In the genomic region with DNA sequence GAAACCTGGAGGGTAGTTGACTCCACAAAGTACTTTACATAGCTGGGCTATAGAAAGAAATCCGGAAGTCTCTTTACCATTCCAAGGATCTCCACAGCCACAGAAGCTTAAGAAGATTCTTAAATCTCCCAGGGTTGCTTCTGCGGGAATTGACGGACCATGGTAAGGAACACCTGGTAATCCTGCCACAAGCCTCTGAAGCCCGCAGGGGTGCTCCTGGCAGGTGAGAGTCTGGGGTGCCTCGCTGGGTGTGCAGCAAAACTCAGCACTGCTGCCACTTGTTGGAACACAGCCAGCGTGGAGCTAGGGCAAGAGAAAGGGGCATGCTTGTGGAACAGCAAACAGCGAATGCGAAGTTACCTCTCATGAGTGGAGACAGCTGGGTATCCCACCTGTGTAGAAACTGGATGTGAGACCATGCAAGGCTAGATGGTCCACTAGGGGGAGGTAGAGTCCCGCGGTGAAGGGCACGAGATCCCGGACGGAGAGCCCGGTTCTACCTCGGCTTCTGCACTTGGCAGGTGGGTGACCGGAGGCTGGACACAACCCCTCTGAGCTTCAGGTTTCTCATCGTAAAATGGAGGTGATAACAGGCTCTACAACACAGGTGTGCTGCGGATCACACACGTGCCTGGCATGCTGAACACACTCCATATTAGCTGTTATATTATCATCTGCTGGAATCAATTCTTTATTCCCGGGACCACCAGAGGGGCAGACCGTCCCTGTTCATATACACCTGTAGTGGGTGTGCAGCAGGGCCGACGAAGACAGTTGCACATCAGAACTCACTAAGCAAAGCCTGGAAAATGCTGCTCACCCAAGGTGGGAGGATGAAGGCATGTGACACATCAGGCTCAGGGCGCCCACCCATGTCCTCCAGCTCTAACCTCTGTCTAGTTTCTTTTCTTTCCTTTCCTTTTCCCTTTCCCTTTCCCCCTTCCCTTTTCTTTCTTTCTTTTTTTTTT, we compare ENCODE assay signal across 8 cellular contexts. TPM values are rescaled to one million over a fixed set of nuclear protein-coding genes. Genes with fewer than 3 reads are reported as not detected.
A peak's percentile ranks its signal among the peaks of the same experiment; 100 is the strongest.
DNase-seq lines count a peak whose midpoint lies in the region; ATAC-seq lines count a peak whose summit lies in the region.

No MANE protein-coding gene starts in this region.

- in situ Hi-C loops in HAP-1 (cut with MboI; ENCODE audit: low sequenced_read_pairs): loop anchor here (5.0 kb wide), 2 partner anchors 91 to 261 kb away; no protein-coding TSS in a partner anchor

- H3K36me3 Mint-ChIP-seq in activated naive CD8-positive, alpha-beta T cell treated with anti-CD3 and anti-CD28 coated beads, Interleukin-2, amount 50 U/mL, for 24 hours (ENCODE audit: low read depth): peaks cover 7% of the 10 kb centered on the region

- no peaks in the 10 kb centered on the region for H3K9me3 ChIP-seq in HAP-1

- peaks cover 2% of the 10 kb centered on the region; the same call in 1 of the 2 replicates for H3K27me3 ChIP-seq in HAP-1 (ENCODE audit: low read depth)

- H3K4me1 Mint-ChIP-seq in activated naive CD8-positive, alpha-beta T cell treated with anti-CD3 and anti-CD28 coated beads, Interleukin-2, amount 50 U/mL, for 24 hours: peaks cover 46% of the 10 kb centered on the region

- no peaks in the 10 kb centered on the region for H3K36me3 ChIP-seq in HAP-1 (replicated peaks)

- H3K4me3 ChIP-seq in HAP-1: no peak overlapping the region

- DNase-seq in GM03348 (ENCODE audit: low spot score) (peak; percentile 88), HAP-1 (ENCODE audit: low spot score in 2 of 2) (peak; percentile 42 to 91), MV-4-11 (lab: John Stamatoyannopoulos, UW) (peak; percentile 18), T follicular helper cell (ENCODE audit: low read depth) (peak; percentile 67), left ventricle myocardium superior (peak; percentile 72), sciatic nerve (ENCODE audit: low spot score) (peak; percentile 82), NCI-H446 treated with DMSO at 0.1 percent for 48 hours (lab: John Stamatoyannopoulos, UW) (no peak)
- peak; percentile 81 for DNase-seq in activated naive CD8-positive, alpha-beta T cell treated with anti-CD3 and anti-CD28 coated beads, Interleukin-2, amount 50 U/mL, for 24 hours

- ATAC-seq in activated naive CD8-positive, alpha-beta T cell treated with anti-CD3 and anti-CD28 coated beads, Interleukin-2, amount 50 U/mL, for 24 hours: peak; percentile 98
- ATAC-seq in left ventricle myocardium superior: peak; percentile 94
- peak; percentile 84 for ATAC-seq in sciatic nerve

- peak overlapping the region; percentile 83 for H3K27ac Mint-ChIP-seq in activated naive CD8-positive, alpha-beta T cell treated with anti-CD3 and anti-CD28 coated beads, Interleukin-2, amount 50 U/mL, for 24 hours

- peak overlapping the region; percentile 66 for H3K4me3 Mint-ChIP-seq in activated naive CD8-positive, alpha-beta T cell treated with anti-CD3 and anti-CD28 coated beads, Interleukin-2, amount 50 U/mL, for 24 hours

- peaks cover 4% of the 10 kb centered on the region for H3K9me3 Mint-ChIP-seq in activated naive CD8-positive, alpha-beta T cell treated with anti-CD3 and anti-CD28 coated beads, Interleukin-2, amount 50 U/mL, for 24 hours

- no peaks in the 10 kb centered on the region for H3K27me3 Mint-ChIP-seq in activated naive CD8-positive, alpha-beta T cell treated with anti-CD3 and anti-CD28 coated beads, Interleukin-2, amount 50 U/mL, for 24 hours

- intact Hi-C loops in left ventricle myocardium superior (cut with micrococcal nuclease): loop anchor here (2.0 to 5.0 kb wide), 2 partner anchors 88 to 261 kb away; no protein-coding TSS in a partner anchor
- intact Hi-C loops in sciatic nerve (cut with DNase I): loop anchor here (5.0 kb wide), 1 partner anchor 256 kb away; no protein-coding TSS in a partner anchor

- peaks cover 3% of the 10 kb centered on the region; the same call in 1 of the 2 replicates for H3K4me1 ChIP-seq in HAP-1

RNA-seq across cellular contexts. Expression of a gene that starts 24.1 kb away (rescaled TPM):
- total RNA-seq in left ventricle myocardium superior (36.3 TPM), sciatic nerve (34.0 TPM)
